ENCODE assay signal across 8 cellular contexts in genomic region chrX:76454456-76454927, GRCh38. TPM values are rescaled to one million over a fixed set of nuclear protein-coding genes. Genes with fewer than 3 reads are reported as not detected.
DNase-seq lines count a peak whose midpoint lies in the region; ATAC-seq and TF ChIP-seq lines count a peak whose summit lies in the region.

No MANE protein-coding gene starts in this region.

- H3K4me1 ChIP-seq in hepatocyte (ENCODE audit: insufficient read depth): no peaks in the 10 kb centered on the region

- H3K9me3 ChIP-seq in SU-DHL-6 (ENCODE audit: insufficient read depth, low read length) (no peaks in the 10 kb centered on the region), hepatocyte (ENCODE audit: low read depth) (no peaks in the 10 kb centered on the region)

- H2AFZ ChIP-seq in SU-DHL-6 (ENCODE audit: low read depth, low read length, severe bottlenecking) (no peak overlapping the region), hepatocyte (no peak overlapping the region)

- peak; percentile 61; the same call in 1 of the 2 replicates for TF ChIP-seq CTCF in GM12875 (IDR thresholded peaks at IDR 0.05; ENCODE audit: borderline replicate concordance, insufficient read depth, low read depth, low read length)
- TF ChIP-seq CTCF in SU-DHL-6 (IDR thresholded peaks at IDR 0.05; ENCODE audit: insufficient read depth, low read length, poor library complexity, severe bottlenecking): peak; percentile 37
- peak; percentile 38 for TF ChIP-seq CTCF in hepatocyte (IDR thresholded peaks at IDR 0.05; ENCODE audit: poor library complexity)

- DNase-seq in AG08396 (ENCODE audit: low spot score): peak; percentile 26
- DNase-seq in hepatocyte (ENCODE audit: low spot score): peak; percentile 20
- DNase-seq in superior temporal gyrus (ENCODE audit: extremely low spot score): peak; percentile 44
- DNase-seq in NCI-H2029 treated with DMSO at 0.1 percent for 48 hours (lab: John Stamatoyannopoulos, UW): no peak
- no peak for DNase-seq in ecto neural progenitor cell (ENCODE audit: low spot score)

- H3K9ac ChIP-seq in SU-DHL-6 (ENCODE audit: low read length): no peak overlapping the region

- no peaks in the 10 kb centered on the region for H3K9me2 ChIP-seq in SU-DHL-6 (replicated peaks; ENCODE audit: insufficient read depth, low read length)
- H3K9me2 ChIP-seq in hepatocyte (replicated peaks; ENCODE audit: insufficient read depth): no peaks in the 10 kb centered on the region

- H3K4me2 ChIP-seq in SU-DHL-6 (ENCODE audit: low read depth, low read length, poor library complexity, severe bottlenecking) (no peak overlapping the region), hepatocyte (no peak overlapping the region)

- 36% methylated on average over 3 of the region's 3 CpGs for WGBS in hepatocyte (ENCODE audit: low lambda C conversion rate, missing lambda C conversion rate)

- no peaks in the 10 kb centered on the region for H3F3A ChIP-seq in SU-DHL-6 (ENCODE audit: insufficient read depth)

- H3K36me3 ChIP-seq in SU-DHL-6 (ENCODE audit: low read length): no peaks in the 10 kb centered on the region
- no peaks in the 10 kb centered on the region for H3K36me3 ChIP-seq in hepatocyte (replicated peaks; ENCODE audit: insufficient read depth, low read depth)

- no peaks in the 10 kb centered on the region for H4K20me1 ChIP-seq in SU-DHL-6 (ENCODE audit: low read depth, low read length)
- H4K20me1 ChIP-seq in hepatocyte (ENCODE audit: insufficient read depth, poor library complexity, severe bottlenecking): no peaks in the 10 kb centered on the region

- H3K27ac ChIP-seq in SU-DHL-6 (ENCODE audit: low read depth, low read length) (no peak overlapping the region), hepatocyte (no peak overlapping the region)

- H3K27me3 ChIP-seq in SU-DHL-6 (ENCODE audit: low read length): no peaks in the 10 kb centered on the region
- H3K27me3 ChIP-seq in hepatocyte: no peaks in the 10 kb centered on the region

- ATAC-seq in HG03520 (IDR thresholded peaks at IDR 0.05; ENCODE audit: unreplicated experiment): peak; percentile 80

- H3K4me3 ChIP-seq in GM12875 (ENCODE audit: low read depth, low read length) (no peak overlapping the region), SU-DHL-6 (ENCODE audit: insufficient read depth, low read length, poor library complexity, severe bottlenecking) (no peak overlapping the region), hepatocyte (no peak overlapping the region)

- H3K79me2 ChIP-seq in SU-DHL-6 (ENCODE audit: insufficient read depth, low read length): no peaks in the 10 kb centered on the region
- no peaks in the 10 kb centered on the region for H3K79me2 ChIP-seq in hepatocyte

RNA-seq across cellular contexts. Expression of gene MAGEE1, which starts 27.0 kb away (rescaled TPM):
- total RNA-seq in hepatocyte: 1.5 and 1.7 TPM in 2 replicates
- 0.52 TPM in 1 of 2 replicates, not detected in the other for polyA plus RNA-seq in hepatocyte

Comparison
In these comparisons a context has a peak if more than half of its experiments do, and no peak if none do; other contexts are left out.
1. DNase-seq: peak in AG08396 (single experiment), hepatocyte (single experiment) and superior temporal gyrus (single experiment); none in NCI-H2029 treated with DMSO at 0.1 percent for 48 hours (single experiment) and ecto neural progenitor cell (single experiment).
2. Peak in every context shown above with its lines, with median percentiles within 50 percentile points of each other: CTCF ChIP-seq.